ENCODE assay signal across 8 cellular contexts in genomic region chr4:149264093-149264733, GRCh38.
A peak's percentile ranks its signal among the peaks of the same experiment; 100 is the strongest.
DNase-seq lines count a peak whose midpoint lies in the region; ATAC-seq, FAIRE-seq and TF ChIP-seq lines count a peak whose summit lies in the region.

No MANE protein-coding gene starts in this region.

- DNase-seq in CMK (ENCODE audit: low read depth) (peak; percentile 44), NCI-H1930 (lab: John Stamatoyannopoulos, UW) (peak; percentile 19 to 34), amniotic epithelial cell (ENCODE audit: low read depth) (peak; percentile 75), kidney glomerular epithelial cell (lab: John Stamatoyannopoulos, UW) (peak; percentile 71), frontal cortex (ENCODE audit: low spot score in 2 of 2) (no peak)
- no peak for DNase-seq in CD8-positive, alpha-beta T cell

- no peaks in the 10 kb centered on the region for H3K4me1 ChIP-seq in CD8-positive, alpha-beta T cell (ENCODE audit: insufficient read depth, low read length)

- no peaks in the 10 kb centered on the region for H3K9me3 ChIP-seq in CD8-positive, alpha-beta T cell (ENCODE audit: low read length)

- H3K27ac Mint-ChIP-seq in CD8-positive, alpha-beta T cell: no peak overlapping the region

- POLR2A ChIA-PET in CD8-positive, alpha-beta T cell (lab: Charles Lee): no interaction called here

- H3K9me3 Mint-ChIP-seq in CD8-positive, alpha-beta T cell: peaks cover 6% of the 10 kb centered on the region

- ATAC-seq in GM18505 (IDR thresholded peaks at IDR 0.05; ENCODE audit: unreplicated experiment) (peak; percentile 93), HG02798 (IDR thresholded peaks at IDR 0.05; ENCODE audit: poor library complexity, unreplicated experiment) (peak; percentile 93)
- no peak for ATAC-seq in CD8-positive, alpha-beta T cell

- CTCF ChIA-PET in CD8-positive, alpha-beta T cell (lab: Charles Lee): interaction anchor here (2.1 kb wide), 1 partner anchor 1242 kb away, joined by 5 read pairs; no protein-coding TSS in a partner anchor

- no peak for TF ChIP-seq POLR2A in GM18505 (IDR thresholded peaks at IDR 0.05; ENCODE audit: borderline replicate concordance, extremely low read depth, insufficient read depth, insufficient read length)

- no peak for TF ChIP-seq CTCF in CD8-positive, alpha-beta T cell (IDR thresholded peaks at IDR 0.05)

- intact Hi-C loops in CD8-positive, alpha-beta T cell (cut with DNase I, micrococcal nuclease): loop anchor here (5.0 kb wide), 1 partner anchor 1242 kb away; no protein-coding TSS in a partner anchor

- no peak overlapping the region for H3K4me3 ChIP-seq in CD8-positive, alpha-beta T cell (ENCODE audit: low read depth, low read length)

- no peaks in the 10 kb centered on the region for H3K27me3 Mint-ChIP-seq in CD8-positive, alpha-beta T cell (ENCODE audit: low read depth)

- H3K4me1 Mint-ChIP-seq in CD8-positive, alpha-beta T cell (ENCODE audit: low read depth): no peaks in the 10 kb centered on the region

- no peaks in the 10 kb centered on the region for H3K36me3 ChIP-seq in CD8-positive, alpha-beta T cell (ENCODE audit: insufficient read depth, low read length)

- H3K27me3 ChIP-seq in CD8-positive, alpha-beta T cell (ENCODE audit: insufficient read depth, low read length): no peaks in the 10 kb centered on the region

- no peaks in the 10 kb centered on the region for H3K36me3 Mint-ChIP-seq in CD8-positive, alpha-beta T cell

- no peak overlapping the region for H3K4me3 Mint-ChIP-seq in CD8-positive, alpha-beta T cell

- H3K27ac ChIP-seq in CD8-positive, alpha-beta T cell (ENCODE audit: low read depth, low read length): no peak overlapping the region

- FAIRE-seq in frontal cortex (lab: Jason Lieb, UNC): no peak

Comparison
In these comparisons a context has a peak if more than half of its experiments do, and no peak if none do; other contexts are left out.
1. DNase-seq: peak in CMK (single experiment), NCI-H1930 (2 of 2), amniotic epithelial cell (single experiment) and kidney glomerular epithelial cell (single experiment); none in frontal cortex (0 of 2) and CD8-positive, alpha-beta T cell (0 of 7).